37 cellular contexts compared by ENCODE assay signal in genomic region chr11:128857341-128857740, GRCh38. TPM values are rescaled to one million over a fixed set of nuclear protein-coding genes. Genes with fewer than 3 reads are reported as not detected.
"Had no signal": no experiment of that assay in that cellular context is flagged by ENCODE, and none has a peak within 500 bp of the region (broad histone marks: within the 10 kb centered on the region; RNA-seq: fewer than 3 reads in every experiment).

No MANE protein-coding gene starts in this region.

- H3K4me3 Mint-ChIP-seq: activated B cell treated with CpG ODN at 0.5 μM for 24 hours; activated CD8-positive, alpha-beta T cell treated with anti-CD3 and anti-CD28 coated beads for 36 hours; activated naive CD4-positive, alpha-beta T cell treated with anti-CD3 and anti-CD28 coated beads, Interleukin-2, amount 10 ng/mL, durations not matched to agents 7 days and 5 days; activated naive CD8-positive, alpha-beta T cell treated with anti-CD3 and anti-CD28 coated beads, Interleukin-2, amount 10 ng/mL, durations not matched to agents 7 days and 5 days; activated T-cell treated with anti-CD3 and anti-CD28 coated beads, Interleukin-2, amount 50 U/mL, for 24 hours; activated T-cell treated with anti-CD3 and anti-CD28 coated beads, Interleukin-2, amount 50 U/mL, for 72 hours; brain; dendritic cell treated with granulocyte-macrophage colony-stimulating factor and Interleukin-4, amounts not matched to agents 40 ng/mL and 50 ng/mL, for 4 days; effector memory CD8-positive, alpha-beta T cell; T-helper 17 cell; T-helper 2 cell treated with Interferon-gamma antibody and Interleukin-4, amounts not matched to agents 5 μg/mL and 100 μg/mL, for 36 hours had no signal

- H3K27ac Mint-ChIP-seq: activated B cell treated with CpG ODN at 0.5 μM for 24 hours; activated CD8-positive, alpha-beta T cell treated with anti-CD3 and anti-CD28 coated beads for 36 hours; activated naive CD4-positive, alpha-beta T cell treated with anti-CD3 and anti-CD28 coated beads, Interleukin-2, amount 10 ng/mL, durations not matched to agents 7 days and 5 days; activated naive CD4-positive, alpha-beta T cell treated with anti-CD3 and anti-CD28 coated beads, Interleukin-2, amount 50 U/mL, for 72 hours; activated naive CD8-positive, alpha-beta T cell treated with anti-CD3 and anti-CD28 coated beads, Interleukin-2, amount 10 ng/mL, durations not matched to agents 7 days and 5 days; activated T-cell treated with anti-CD3 and anti-CD28 coated beads, Interleukin-2, amount 50 U/mL, for 24 hours; activated T-cell treated with anti-CD3 and anti-CD28 coated beads, Interleukin-2, amount 50 U/mL, for 72 hours; brain; dendritic cell treated with granulocyte-macrophage colony-stimulating factor and Interleukin-4, amounts not matched to agents 40 ng/mL and 50 ng/mL, for 4 days; effector memory CD8-positive, alpha-beta T cell; T-helper 2 cell treated with Interferon-gamma antibody and Interleukin-4, amounts not matched to agents 5 μg/mL and 100 μg/mL, for 36 hours had no signal

- H3K36me3 ChIP-seq: ascending aorta, breast epithelium, cardiac muscle cell, colonic mucosa, esophagus muscularis mucosa, gastrocnemius medialis, heart left ventricle, WERI-Rb-1 had no signal

- H3K4me1 Mint-ChIP-seq: brain had no signal

- H3K9me3 ChIP-seq: ascending aorta, breast epithelium, colonic mucosa, esophagus muscularis mucosa, gastrocnemius medialis, heart left ventricle had no signal

- H3K36me3 Mint-ChIP-seq: activated naive CD4-positive, alpha-beta T cell treated with anti-CD3 and anti-CD28 coated beads, Interleukin-2, amount 10 ng/mL, durations not matched to agents 7 days and 5 days; activated naive CD4-positive, alpha-beta T cell treated with anti-CD3 and anti-CD28 coated beads, Interleukin-2, amount 50 U/mL, for 72 hours; activated naive CD8-positive, alpha-beta T cell treated with anti-CD3 and anti-CD28 coated beads, Interleukin-2, amount 10 ng/mL, durations not matched to agents 7 days and 5 days; brain had no signal

- H3K27me3 Mint-ChIP-seq: activated B cell treated with CpG ODN at 0.5 μM for 24 hours; activated naive CD8-positive, alpha-beta T cell treated with anti-CD3 and anti-CD28 coated beads, Interleukin-2, amount 10 ng/mL, durations not matched to agents 7 days and 5 days had no signal

- H3K9me3 Mint-ChIP-seq: activated B cell treated with CpG ODN at 0.5 μM for 24 hours; activated CD8-positive, alpha-beta T cell treated with anti-CD3 and anti-CD28 coated beads for 36 hours; activated naive CD4-positive, alpha-beta T cell treated with anti-CD3 and anti-CD28 coated beads, Interleukin-2, amount 10 ng/mL, durations not matched to agents 7 days and 5 days; activated naive CD4-positive, alpha-beta T cell treated with anti-CD3 and anti-CD28 coated beads, Interleukin-2, amount 50 U/mL, for 72 hours; activated naive CD8-positive, alpha-beta T cell treated with anti-CD3 and anti-CD28 coated beads, Interleukin-2, amount 10 ng/mL, durations not matched to agents 7 days and 5 days; activated T-cell treated with anti-CD3 and anti-CD28 coated beads, Interleukin-2, amount 50 U/mL, for 24 hours; activated T-cell treated with anti-CD3 and anti-CD28 coated beads, Interleukin-2, amount 50 U/mL, for 72 hours; dendritic cell treated with granulocyte-macrophage colony-stimulating factor and Interleukin-4, amounts not matched to agents 40 ng/mL and 50 ng/mL, for 4 days; effector memory CD8-positive, alpha-beta T cell; T-helper 2 cell treated with Interferon-gamma antibody and Interleukin-4, amounts not matched to agents 5 μg/mL and 100 μg/mL, for 36 hours had no signal

- H3K27me3 ChIP-seq: ascending aorta, breast epithelium, colonic mucosa, gastrocnemius medialis, heart left ventricle had no signal

- ATAC-seq: activated CD4-positive, CD25-positive, alpha-beta regulatory T cell treated with anti-CD3 and anti-CD28 coated beads, Interleukin-2, amount 50 U/mL, for 24 hours; activated CD8-positive, alpha-beta T cell treated with anti-CD3 and anti-CD28 coated beads for 36 hours; activated naive CD4-positive, alpha-beta T cell treated with anti-CD3 and anti-CD28 coated beads, Interleukin-2, amount 50 U/mL, for 72 hours; activated T-cell treated with anti-CD3 and anti-CD28 coated beads, Interleukin-2, amount 50 U/mL, for 72 hours; effector memory CD8-positive, alpha-beta T cell; foreskin keratinocyte; gastrocnemius medialis; heart left ventricle; T-helper 17 cell had no signal

- H3K4me3 ChIP-seq: ascending aorta, breast epithelium, cardiac muscle cell, colonic mucosa, esophagus muscularis mucosa, gastrocnemius medialis, heart left ventricle had no signal

- H3K27ac ChIP-seq: ascending aorta, breast epithelium, cardiac muscle cell, colonic mucosa, esophagus muscularis mucosa, foreskin keratinocyte, gastrocnemius medialis, heart left ventricle, WERI-Rb-1 had no signal

- H3K4me1 ChIP-seq: breast epithelium, colonic mucosa, foreskin keratinocyte, gastrocnemius medialis had no signal

- DNase-seq: activated B cell treated with CpG ODN at 0.5 μM for 24 hours; activated CD4-positive, alpha-beta T cell treated with anti-CD3 and anti-CD28 coated beads for 48 hours; activated CD4-positive, alpha-beta T cell treated with anti-CD3 and anti-CD28 coated beads, Interleukin-2, amount 50 U/mL, for 1 hour; activated CD4-positive, alpha-beta T cell treated with anti-CD3 and anti-CD28 coated beads, Interleukin-2, amount 50 U/mL, for 48 hours; activated CD8-positive, alpha-beta memory T cell treated with anti-CD3 and anti-CD28 coated beads for 24 hours; activated CD8-positive, alpha-beta memory T cell treated with anti-CD3 and anti-CD28 coated beads, Interleukin-2, amount 50 U/mL, for 4 hours; activated CD8-positive, alpha-beta T cell treated with anti-CD3 and anti-CD28 coated beads for 36 hours; activated gamma-delta T cell; activated naive CD4-positive, alpha-beta T cell; activated naive CD4-positive, alpha-beta T cell treated with anti-CD3 and anti-CD28 coated beads, Interleukin-2, amount 10 ng/mL, durations not matched to agents 7 days and 5 days; activated naive CD8-positive, alpha-beta T cell treated with anti-CD3 and anti-CD28 coated beads, Interleukin-2, amount 10 ng/mL, durations not matched to agents 7 days and 5 days; activated T-cell treated with anti-CD3 and anti-CD28 coated beads for 4 hours; activated T-cell treated with anti-CD3 and anti-CD28 coated beads, Interleukin-2, amount 50 U/mL, for 24 hours; activated T-cell treated with anti-CD3 and anti-CD28 coated beads, Interleukin-2, amount 50 U/mL, for 72 hours; central memory CD4-positive, alpha-beta T cell; cerebellar nuclear complex; colonic mucosa; effector CD4-positive, alpha-beta T cell; effector memory CD8-positive, alpha-beta T cell; erythroblast; foreskin keratinocyte; gastrocnemius medialis; glutamatergic neuron; heart left ventricle; T-helper 1 cell; T-helper 17 cell; T1000; WERI-Rb-1 had no signal

RNA-seq across cellular contexts. Expression of gene KCNJ1, which starts 9.8 kb away (rescaled TPM):
- total RNA-seq: activated B cell treated with CpG ODN at 0.5 μM for 24 hours; activated CD8-positive, alpha-beta T cell treated with anti-CD3 and anti-CD28 coated beads for 36 hours; activated naive CD4-positive, alpha-beta T cell treated with anti-CD3 and anti-CD28 coated beads, Interleukin-2, amount 50 U/mL, for 72 hours; activated T-cell treated with anti-CD3 and anti-CD28 coated beads, Interleukin-2, amount 50 U/mL, for 72 hours; ascending aorta; cardiac muscle cell; colonic mucosa; esophagus muscularis mucosa; foreskin keratinocyte had no signal
- polyA plus RNA-seq: cardiac muscle cell, foreskin keratinocyte had no signal

RNA-seq across cellular contexts. Expression of gene KCNJ5, which starts 33.8 kb away (rescaled TPM):
- total RNA-seq: activated B cell treated with CpG ODN at 0.5 μM for 24 hours; activated CD8-positive, alpha-beta T cell treated with anti-CD3 and anti-CD28 coated beads for 36 hours; activated naive CD4-positive, alpha-beta T cell treated with anti-CD3 and anti-CD28 coated beads, Interleukin-2, amount 50 U/mL, for 72 hours; T-helper 17 cell had no signal
